ENCODE assay signal across 9 cellular contexts in genomic region chr7:151409555-151410404, GRCh38. TPM values are rescaled to one million over a fixed set of nuclear protein-coding genes. Genes with fewer than 3 reads are reported as not detected.
DNase-seq lines count a peak whose midpoint lies in the region; ATAC-seq and TF ChIP-seq lines count a peak whose summit lies in the region.
"Had no signal": no experiment of that assay in that cellular context is flagged by ENCODE, and none has a peak within 500 bp of the region (broad histone marks: within the 10 kb centered on the region; RNA-seq: fewer than 3 reads in every experiment).

WDR86 (minus strand) TSS chr7:151410038; CDS start chr7:151409589, 449 bp downstream.

- peak within 1 kb of the TSS; percentile 71 for H3K27ac Mint-ChIP-seq in activated CD4-positive, alpha-beta T cell treated with anti-CD3 and anti-CD28 coated beads, Interleukin-2, amount 10 ng/mL, durations not matched to agents 7 days and 5 days

- CTCF ChIA-PET in activated CD4-positive, alpha-beta T cell treated with anti-CD3 and anti-CD28 coated beads, Interleukin-2, amount 10 ng/mL, durations not matched to agents 7 days and 5 days (lab: Charles Lee) = no interaction called here

- intact Hi-C loops in lower lobe of right lung (cut with DNase I) (no loop called here), tibial artery (cut with DNase I; ENCODE audit: low total_unique reads) (loop anchor here (5.0 kb wide), 1 partner anchor 37 kb away; no protein-coding TSS in a partner anchor)

- H3K27me3 ChIP-seq in brain microvascular endothelial cell (replicated peaks) = peaks cover 51% of the 10 kb centered on the region
- H3K27me3 ChIP-seq in lower lobe of right lung (ENCODE audit: low read depth) = peaks cover 39% of the 10 kb centered on the region
- peaks cover 4 to 56% of the 10 kb centered on the region in 2 donors for H3K27me3 ChIP-seq in tibial artery

- H3K9me3 ChIP-seq in lower lobe of right lung (no peaks in the 10 kb centered on the region), tibial artery (no peaks in the 10 kb centered on the region)

- no peaks in the 10 kb centered on the region for H3K36me3 ChIP-seq in brain microvascular endothelial cell (replicated peaks)
- H3K36me3 ChIP-seq in lower lobe of right lung = no peaks in the 10 kb centered on the region
- H3K36me3 ChIP-seq in tibial artery = no peaks in the 10 kb centered on the region

- H3K4me1 Mint-ChIP-seq in activated CD4-positive, alpha-beta T cell treated with anti-CD3 and anti-CD28 coated beads, Interleukin-2, amount 10 ng/mL, durations not matched to agents 7 days and 5 days = peaks cover 22% of the 10 kb centered on the region

- H3K4me3 ChIP-seq in brain microvascular endothelial cell (ENCODE audit: low read depth, low read length) = peak within 1 kb of the TSS; percentile 44
- H3K4me3 ChIP-seq in lower lobe of right lung = peak within 1 kb of the TSS; percentile 50
- peak within 1 kb of the TSS; percentile 35 to 46 for H3K4me3 ChIP-seq in tibial artery

- no peak within 1 kb of the TSS for H3K27ac ChIP-seq in brain microvascular endothelial cell
- peak within 1 kb of the TSS; percentile 67 for H3K27ac ChIP-seq in lower lobe of right lung
- H3K27ac ChIP-seq in tibial artery = no peak within 1 kb of the TSS

- DNase-seq in activated CD4-positive, alpha-beta T cell treated with anti-CD3 and anti-CD28 coated beads, Interleukin-2, amount 10 ng/mL, durations not matched to agents 7 days and 5 days = no peak
- no peak for DNase-seq in activated CD4-positive, alpha-beta T cell treated with anti-CD3 and anti-CD28 coated beads for 1 hour
- DNase-seq in brain microvascular endothelial cell (no peak), lower lobe of right lung (no peak), tibial artery (no peak), 8988T (no peak), NCI-H446 (lab: John Stamatoyannopoulos, UW) (no peak)

- peaks cover 29% of the 10 kb centered on the region for H3K4me1 ChIP-seq in lower lobe of right lung
- peaks cover 0 to 28% (median 19%) of the 10 kb centered on the region in 4 donors for H3K4me1 ChIP-seq in tibial artery

- H3K27me3 Mint-ChIP-seq in activated CD4-positive, alpha-beta T cell treated with anti-CD3 and anti-CD28 coated beads, Interleukin-2, amount 10 ng/mL, durations not matched to agents 7 days and 5 days = peaks cover 52% of the 10 kb centered on the region

- no peaks in the 10 kb centered on the region for H3K9me3 Mint-ChIP-seq in activated CD4-positive, alpha-beta T cell treated with anti-CD3 and anti-CD28 coated beads, Interleukin-2, amount 10 ng/mL, durations not matched to agents 7 days and 5 days

- peak within 1 kb of the TSS; percentile 57 for H3K4me3 Mint-ChIP-seq in activated CD4-positive, alpha-beta T cell treated with anti-CD3 and anti-CD28 coated beads, Interleukin-2, amount 10 ng/mL, durations not matched to agents 7 days and 5 days

- in situ Hi-C loops in brain microvascular endothelial cell (cut with HindIII; ENCODE audit: low pct_ligation_motif_present, low sequenced_read_pairs) = no loop called here

- POLR2A ChIA-PET in activated CD4-positive, alpha-beta T cell treated with anti-CD3 and anti-CD28 coated beads, Interleukin-2, amount 10 ng/mL, durations not matched to agents 7 days and 5 days (lab: Charles Lee) = no interaction called here

- ATAC-seq in lower lobe of right lung (peak; percentile 35 to 44), HG02840 (IDR thresholded peaks at IDR 0.05; ENCODE audit: low FRiP score, unreplicated experiment) (no peak)

- TF ChIP-seq CTCF in brain microvascular endothelial cell (IDR thresholded peaks at IDR 0.05; ENCODE audit: low read depth, low read length, missing control alignments) (no peak), lower lobe of right lung (IDR thresholded peaks at IDR 0.05) (no peak), tibial artery (IDR thresholded peaks at IDR 0.05) (no peak)

- no peaks in the 10 kb centered on the region for H3K36me3 Mint-ChIP-seq in activated CD4-positive, alpha-beta T cell treated with anti-CD3 and anti-CD28 coated beads, Interleukin-2, amount 10 ng/mL, durations not matched to agents 7 days and 5 days (ENCODE audit: low read depth)

RNA-seq across cellular contexts. Expression of gene WDR86, which starts in this region (rescaled TPM):
- under 1 TPM; 0.29 to 0.77 TPM for total RNA-seq in activated CD4-positive, alpha-beta T cell treated with anti-CD3 and anti-CD28 coated beads, Interleukin-2, amount 10 ng/mL, durations not matched to agents 7 days and 5 days
- 4.4 TPM for total RNA-seq in lower lobe of right lung
- total RNA-seq: NCI-H460 had no signal
